1 cellular context compared by ENCODE assay signal in genomic region chr14:23069413-23069806, GRCh38.
TF ChIP-seq lines count a peak whose summit lies in the region.

No MANE protein-coding gene starts in this region.

TF ChIP-seq in IMR-90, 13 proteins besides CTCF, POLR2A, EP300 and RAD21 (continued from another document):
- TF ChIP-seq BHLHE40 (IDR thresholded peaks at IDR 0.05; ENCODE audit: low read depth, low read length): no peak
- no peak for TF ChIP-seq NFE2L2 (IDR thresholded peaks at IDR 0.05; ENCODE audit: low read depth, low read length)
